9 cellular contexts compared by ENCODE assay signal in genomic region chr20:62376112-62377063, GRCh38. TPM values are rescaled to one million over a fixed set of nuclear protein-coding genes. Genes with fewer than 3 reads are reported as not detected.
DNase-seq lines count a peak whose midpoint lies in the region; ATAC-seq, FAIRE-seq and TF ChIP-seq lines count a peak whose summit lies in the region.
"Had no signal": no experiment of that assay in that cellular context is flagged by ENCODE, and none has a peak within 500 bp of the region (broad histone marks: within the 10 kb centered on the region; RNA-seq: fewer than 3 reads in every experiment).

No MANE protein-coding gene starts in this region.

- peak; percentile 97 for TF ChIP-seq CTCF in HepG2 (CRISPR knock-in tag; IDR thresholded peaks at IDR 0.05)
- peak; percentile 8 to 75 (median 47) for TF ChIP-seq CTCF in tibial nerve (IDR thresholded peaks at IDR 0.05)

- no peaks in the 10 kb centered on the region for H3K79me2 ChIP-seq in HepG2 (ENCODE audit: insufficient read depth, low read length)

- H3K9ac ChIP-seq in HepG2 (ENCODE audit: insufficient read depth, low read depth, low read length) = peak overlapping the region; percentile 68

- peak; percentile 99 for DNase-seq in NCI-H226
- DNase-seq in HepG2 (ENCODE audit: low spot score) = peak; percentile 92
- DNase-seq in tibial nerve (ENCODE audit: low spot score in 2 of 2) = no peak
- no peak for DNase-seq in NCI-H1436 treated with DMSO at 0.1 percent for 48 hours (lab: John Stamatoyannopoulos, UW)
- no peak for DNase-seq in CD1c-positive myeloid dendritic cell (ENCODE audit: extremely low spot score)

- intact Hi-C loops in HepG2 (cut with micrococcal nuclease; ENCODE audit: unreplicated experiment) = loop anchor here (1.0 to 10.0 kb wide), 4 partner anchors 8 to 418 kb away; partner anchors contain the start of genes ADRM1, MRGBP and OSBPL2

- peak overlapping the region; percentile 88 for H3K4me2 ChIP-seq in HepG2 (ENCODE audit: low read depth, low read length)

- H3K27me3 ChIP-seq in ectodermal cell (ENCODE audit: control insufficient read depth, insufficient read depth, low read length, poor library complexity, severe bottlenecking) (no peaks in the 10 kb centered on the region), HepG2 (ENCODE audit: control insufficient read depth in 1 of 2, insufficient read depth in 2 of 2, low read length in 2 of 2) (no peaks in the 10 kb centered on the region), tibial nerve (no peaks in the 10 kb centered on the region)

- no peak overlapping the region for H2AFZ ChIP-seq in HepG2 (ENCODE audit: low read length)

- H3K36me3 ChIP-seq in ectodermal cell (ENCODE audit: control insufficient read depth, insufficient read depth, low read length) (no peaks in the 10 kb centered on the region), HepG2 (replicated peaks in 1 of 2; ENCODE audit: control insufficient read depth in 1 of 2, insufficient read depth in 2 of 2, low read length in 2 of 2) (no peaks in the 10 kb centered on the region), tibial nerve (no peaks in the 10 kb centered on the region)

- TF ChIP-seq POLR2A in HepG2 (IDR thresholded peaks at IDR 0.05; ENCODE audit: insufficient read depth in 1 of 2, low read depth in 2 of 2, low read length in 2 of 2) = peak in 1 of 2 experiments; percentile 86; a peak in 2 of 4 replicates
- no peak for TF ChIP-seq POLR2A in tibial nerve (IDR thresholded peaks at IDR 0.05)

- ATAC-seq in HepG2 (peak; percentile 84), HG03175 (IDR thresholded peaks at IDR 0.05; ENCODE audit: unreplicated experiment) (no peak), HG03432 (IDR thresholded peaks at IDR 0.05; ENCODE audit: unreplicated experiment) (no peak)

- 54% methylated on average over 26 of the region's 26 CpGs for WGBS in ectodermal cell, 2 experiments
- 12% methylated on average over 19 of the region's 26 CpGs for WGBS in HepG2 (ENCODE audit: low lambda C conversion rate)
- 44 to 72% methylated on average over 12 to 18 of the region's 26 CpGs for WGBS in tibial nerve, 2 donors

- TF ChIP-seq EP300 in HepG2 (IDR thresholded peaks at IDR 0.05; ENCODE audit: low read depth in 2 of 2, low read length in 2 of 2) = no peak
- TF ChIP-seq EP300 in HepG2 (CRISPR knock-in tag; IDR thresholded peaks at IDR 0.05; ENCODE audit: borderline replicate concordance) = peak; percentile 59; the same call in 1 of the 2 replicates
- no peak for TF ChIP-seq EP300 in tibial nerve (IDR thresholded peaks at IDR 0.05)

- peak; percentile 94 for FAIRE-seq in HepG2 (lab: Jason Lieb, UNC)

- POLR2A ChIA-PET in HepG2 (lab: Yijun Ruan, JAX) = interaction anchor here (0.9 to 5.4 kb wide), 19 partner anchors 10 to 498 kb away, joined by 3 to 95 read pairs (median 5); partner anchors contain the start of genes ADRM1, LAMA5, MTG2 and PSMA7

- H3K4me3 ChIP-seq in ectodermal cell (ENCODE audit: insufficient read depth, low read depth, low read length) = no peak overlapping the region
- peak overlapping the region; percentile 47 to 71 (median 62) for H3K4me3 ChIP-seq in HepG2 (replicated peaks in 1 of 3; ENCODE audit: insufficient read depth in 1 of 3, low read depth in 2 of 3, low read length in 3 of 3)
- no peak overlapping the region for H3K4me3 ChIP-seq in tibial nerve

- CTCF ChIA-PET in HepG2 (lab: Yijun Ruan, JAX; ENCODE audit: low intra/inter-chr PET ratio, low total read pairs) = interaction anchor here (0.9 to 4.8 kb wide), 5 partner anchors 9 to 74 kb away, joined by 3 to 73 read pairs (median 3); partner anchors contain the start of genes ADRM1 and LAMA5

- H3K4me1 ChIP-seq in ectodermal cell (ENCODE audit: control insufficient read depth, insufficient read depth, low read length) (peaks cover 25% of the 10 kb centered on the region), HepG2 (ENCODE audit: insufficient read depth, low read length) (peaks cover 60% of the 10 kb centered on the region), tibial nerve (peaks cover 0 to 60% (median 21%) of the 10 kb centered on the region in 4 donors)

- no TSS peak for BruUV-seq in HepG2 (replicated peaks; lab: Mats Ljungman, UMichigan)

- H4K20me1 ChIP-seq in HepG2 (ENCODE audit: insufficient read depth, low read length) = no peaks in the 10 kb centered on the region

- H3K9me3 ChIP-seq in ectodermal cell (ENCODE audit: control insufficient read depth, low read length) (no peaks in the 10 kb centered on the region), HepG2 (ENCODE audit: low read length) (no peaks in the 10 kb centered on the region), tibial nerve (no peaks in the 10 kb centered on the region)

- TF ChIP-seq RAD21 in HepG2 (CRISPR knock-in tag; IDR thresholded peaks at IDR 0.05) = peak; percentile 99

- in situ Hi-C loops in HepG2 (cut with HindIII; ENCODE audit: extremely low pct_ligation_motif_present, low pct_unique_long_range_greater_than_20kb) = no loop called here

- H3K27ac ChIP-seq in ectodermal cell (ENCODE audit: insufficient read depth, low read depth, low read length, poor library complexity, severe bottlenecking) = peak overlapping the region; percentile 55
- peak overlapping the region; percentile 63 for H3K27ac ChIP-seq in HepG2 (ENCODE audit: extremely low read length, insufficient read depth, low read length)
- peak overlapping the region; percentile 1 to 82 (median 48) for H3K27ac ChIP-seq in tibial nerve

RNA-seq across cellular contexts. Expression of gene LAMA5, which starts 9.3 kb away (rescaled TPM):
- polyA plus RNA-seq in ectodermal cell (2013, experiment 1 of 4) = 96.0 TPM
- polyA plus RNA-seq in ectodermal cell (2013, experiment 2 of 4) = 127 TPM
- 107 TPM for polyA plus RNA-seq in ectodermal cell (2013, experiment 3 of 4)
- 127 TPM for polyA plus RNA-seq in ectodermal cell (2013, experiment 4 of 4)
- total RNA-seq in HepG2 (2016; rRNA removed; fragmentation: Illumina TruSeq; extraction: Trizol) (28.5 and 44.7 TPM in 2 replicates), tibial nerve (100 to 1,000 TPM in 3 of 4 donors, 10 to 100 TPM in 1; 95.2 to 230 (median 139) TPM)
- total RNA-seq in HepG2 (2016; cell fraction: cytosol; rRNA removed; fragmentation: Illumina TruSeq; extraction: Trizol; ENCODE audit: low read depth) = 32.2 and 40.1 TPM in 2 replicates
- 24.0 and 53.5 TPM in 2 replicates for total RNA-seq in HepG2 (2016; cell fraction: insoluble cytoplasmic fraction; rRNA removed; fragmentation: Illumina TruSeq; extraction: Trizol)
- 23.5 and 24.2 TPM in 2 replicates for total RNA-seq in HepG2 (2016; cell fraction: membrane; rRNA removed; fragmentation: Illumina TruSeq; extraction: Trizol)
- 108 and 131 TPM in 2 replicates for total RNA-seq in HepG2 (2016; cell fraction: nucleus; rRNA removed; fragmentation: Illumina TruSeq; extraction: Trizol)
- 21.0 and 22.7 TPM in 2 replicates for polyA plus RNA-seq in HepG2 (2011; rRNA removed)
- polyA plus RNA-seq in HepG2 (2011; cell fraction: cytosol; rRNA removed) = 9.5 and 17.6 TPM in 2 replicates
- polyA plus RNA-seq in HepG2 (2011; cell fraction: nucleus; rRNA removed) = 504 and 754 TPM in 2 replicates
- polyA plus RNA-seq in HepG2 (2012) = 96.2 and 135 TPM in 2 replicates
- 12.5 and 12.7 TPM in 2 replicates for polyA plus RNA-seq in HepG2 (2016; cell fraction: cytosol; fragmentation: Illumina TruSeq; extraction: Trizol; ENCODE audit: low read depth)
- polyA plus RNA-seq in HepG2 (2016; cell fraction: insoluble cytoplasmic fraction; fragmentation: Illumina TruSeq; extraction: Trizol; ENCODE audit: low read depth) = 34.3 and 49.3 TPM in 2 replicates
- polyA plus RNA-seq in HepG2 (2016; cell fraction: membrane; fragmentation: Illumina TruSeq; extraction: Trizol; ENCODE audit: low read depth) = 14.2 and 17.2 TPM in 2 replicates
- 598 and 620 TPM in 2 replicates for polyA plus RNA-seq in HepG2 (2016; cell fraction: nucleus; fragmentation: Illumina TruSeq; extraction: Trizol; ENCODE audit: insufficient read depth, low read depth)
- 26.2 and 35.7 TPM in 2 replicates for polyA minus RNA-seq in HepG2 (2011; rRNA and poly(A)+ RNA removed; ENCODE audit: low replicate concordance)
- polyA minus RNA-seq in HepG2 (2011; cell fraction: cytosol; rRNA and poly(A)+ RNA removed) = 23.2 and 27.1 TPM in 2 replicates
- 70.0 and 71.2 TPM in 2 replicates for polyA minus RNA-seq in HepG2 (2011; cell fraction: nucleus; rRNA and poly(A)+ RNA removed)

RNA-seq across cellular contexts. Expression of gene RPS21, which starts 10.5 kb away (rescaled TPM):
- polyA plus RNA-seq in ectodermal cell (2013, experiment 1 of 4) = 1,350 TPM
- 1,366 TPM for polyA plus RNA-seq in ectodermal cell (2013, experiment 2 of 4)
- polyA plus RNA-seq in ectodermal cell (2013, experiment 3 of 4) = 1,305 TPM
- polyA plus RNA-seq in ectodermal cell (2013, experiment 4 of 4) = 1,498 TPM
- total RNA-seq in HepG2 (2016; rRNA removed; fragmentation: Illumina TruSeq; extraction: Trizol) = 2,584 and 2,647 TPM in 2 replicates
- total RNA-seq in HepG2 (2016; cell fraction: cytosol; rRNA removed; fragmentation: Illumina TruSeq; extraction: Trizol; ENCODE audit: low read depth) = 3,497 and 3,511 TPM in 2 replicates
- total RNA-seq in HepG2 (2016; cell fraction: insoluble cytoplasmic fraction; rRNA removed; fragmentation: Illumina TruSeq; extraction: Trizol) = 2,606 and 2,768 TPM in 2 replicates
- 4,939 and 5,761 TPM in 2 replicates for total RNA-seq in HepG2 (2016; cell fraction: membrane; rRNA removed; fragmentation: Illumina TruSeq; extraction: Trizol)
- total RNA-seq in HepG2 (2016; cell fraction: nucleus; rRNA removed; fragmentation: Illumina TruSeq; extraction: Trizol) = 1,156 and 1,166 TPM in 2 replicates
- polyA plus RNA-seq in HepG2 (2011; rRNA removed) = 9,925 and 11,063 TPM in 2 replicates
- 11,031 and 15,081 TPM in 2 replicates for polyA plus RNA-seq in HepG2 (2011; cell fraction: cytosol; rRNA removed)
- 5,156 and 5,267 TPM in 2 replicates for polyA plus RNA-seq in HepG2 (2011; cell fraction: nucleus; rRNA removed)
- polyA plus RNA-seq in HepG2 (2012) = 6,658 and 8,852 TPM in 2 replicates
- polyA plus RNA-seq in HepG2 (2016; cell fraction: cytosol; fragmentation: Illumina TruSeq; extraction: Trizol; ENCODE audit: low read depth) = 5,362 and 5,590 TPM in 2 replicates
- 3,197 and 3,428 TPM in 2 replicates for polyA plus RNA-seq in HepG2 (2016; cell fraction: insoluble cytoplasmic fraction; fragmentation: Illumina TruSeq; extraction: Trizol; ENCODE audit: low read depth)
- 5,998 and 6,820 TPM in 2 replicates for polyA plus RNA-seq in HepG2 (2016; cell fraction: membrane; fragmentation: Illumina TruSeq; extraction: Trizol; ENCODE audit: low read depth)
- polyA plus RNA-seq in HepG2 (2016; cell fraction: nucleus; fragmentation: Illumina TruSeq; extraction: Trizol; ENCODE audit: insufficient read depth, low read depth) = 2,753 and 2,989 TPM in 2 replicates
- polyA minus RNA-seq in HepG2 (2011; rRNA and poly(A)+ RNA removed; ENCODE audit: low replicate concordance) = 2,340 and 3,999 TPM in 2 replicates
- polyA minus RNA-seq in HepG2 (2011; cell fraction: cytosol; rRNA and poly(A)+ RNA removed) = 1,154 and 1,167 TPM in 2 replicates
- 809 and 896 TPM in 2 replicates for polyA minus RNA-seq in HepG2 (2011; cell fraction: nucleus; rRNA and poly(A)+ RNA removed)
- 1,000 to 10,000 TPM; 1,371 to 3,195 (median 1,826) TPM for total RNA-seq in tibial nerve

RNA-seq across cellular contexts. Expression of gene CABLES2, which starts 30.7 kb away (rescaled TPM):
- polyA plus RNA-seq in ectodermal cell (2013, experiment 1 of 4) = 16.1 TPM
- 17.2 TPM for polyA plus RNA-seq in ectodermal cell (2013, experiment 2 of 4)
- 12.4 TPM for polyA plus RNA-seq in ectodermal cell (2013, experiment 3 of 4)
- 13.5 TPM for polyA plus RNA-seq in ectodermal cell (2013, experiment 4 of 4)
- total RNA-seq in HepG2 (2016; rRNA removed; fragmentation: Illumina TruSeq; extraction: Trizol) = 9.7 and 10.2 TPM in 2 replicates
- 3.4 and 4.0 TPM in 2 replicates for total RNA-seq in HepG2 (2016; cell fraction: cytosol; rRNA removed; fragmentation: Illumina TruSeq; extraction: Trizol; ENCODE audit: low read depth)
- total RNA-seq in HepG2 (2016; cell fraction: insoluble cytoplasmic fraction; rRNA removed; fragmentation: Illumina TruSeq; extraction: Trizol) = 9.2 and 9.3 TPM in 2 replicates
- total RNA-seq in HepG2 (2016; cell fraction: membrane; rRNA removed; fragmentation: Illumina TruSeq; extraction: Trizol) = 13.2 and 14.3 TPM in 2 replicates
- 5.6 and 7.3 TPM in 2 replicates for total RNA-seq in HepG2 (2016; cell fraction: nucleus; rRNA removed; fragmentation: Illumina TruSeq; extraction: Trizol)
- 5.2 and 5.9 TPM in 2 replicates for polyA plus RNA-seq in HepG2 (2011; rRNA removed)
- 4.8 and 5.4 TPM in 2 replicates for polyA plus RNA-seq in HepG2 (2011; cell fraction: cytosol; rRNA removed)
- polyA plus RNA-seq in HepG2 (2011; cell fraction: nucleus; rRNA removed) = 6.8 and 7.6 TPM in 2 replicates
- 4.7 and 5.4 TPM in 2 replicates for polyA plus RNA-seq in HepG2 (2012)
- 7.5 and 8.3 TPM in 2 replicates for polyA plus RNA-seq in HepG2 (2016; cell fraction: cytosol; fragmentation: Illumina TruSeq; extraction: Trizol; ENCODE audit: low read depth)
- 20.6 and 26.7 TPM in 2 replicates for polyA plus RNA-seq in HepG2 (2016; cell fraction: insoluble cytoplasmic fraction; fragmentation: Illumina TruSeq; extraction: Trizol; ENCODE audit: low read depth)
- 20.0 and 22.1 TPM in 2 replicates for polyA plus RNA-seq in HepG2 (2016; cell fraction: membrane; fragmentation: Illumina TruSeq; extraction: Trizol; ENCODE audit: low read depth)
- polyA plus RNA-seq in HepG2 (2016; cell fraction: nucleus; fragmentation: Illumina TruSeq; extraction: Trizol; ENCODE audit: insufficient read depth, low read depth) = 18.8 and 19.3 TPM in 2 replicates
- 5.3 and 6.3 TPM in 2 replicates for polyA minus RNA-seq in HepG2 (2011; rRNA and poly(A)+ RNA removed; ENCODE audit: low replicate concordance)
- 4.9 and 6.3 TPM in 2 replicates for polyA minus RNA-seq in HepG2 (2011; cell fraction: cytosol; rRNA and poly(A)+ RNA removed)
- polyA minus RNA-seq in HepG2 (2011; cell fraction: nucleus; rRNA and poly(A)+ RNA removed) = 4.8 and 5.2 TPM in 2 replicates
- 1 to 10 TPM; 1.1 to 9.9 (median 6.2) TPM for total RNA-seq in tibial nerve

RNA-seq across cellular contexts. Expression of gene RBBP8NL, which starts 51.0 kb away (rescaled TPM):
- polyA plus RNA-seq in ectodermal cell (2013, experiment 1 of 4) = not detected
- not detected for polyA plus RNA-seq in ectodermal cell (2013, experiment 2 of 4)
- polyA plus RNA-seq in ectodermal cell (2013, experiment 3 of 4) = not detected
- not detected for polyA plus RNA-seq in ectodermal cell (2013, experiment 4 of 4)
- total RNA-seq in HepG2 (2016; rRNA removed; fragmentation: Illumina TruSeq; extraction: Trizol) = 0.46 and 0.86 TPM in 2 replicates
- 0.30 and 0.62 TPM in 2 replicates for total RNA-seq in HepG2 (2016; cell fraction: cytosol; rRNA removed; fragmentation: Illumina TruSeq; extraction: Trizol; ENCODE audit: low read depth)
- total RNA-seq in HepG2 (2016; cell fraction: insoluble cytoplasmic fraction; rRNA removed; fragmentation: Illumina TruSeq; extraction: Trizol) = 0.65 and 0.76 TPM in 2 replicates
- total RNA-seq in HepG2 (2016; cell fraction: membrane; rRNA removed; fragmentation: Illumina TruSeq; extraction: Trizol) = 0.52 and 0.65 TPM in 2 replicates
- 0.78 and 0.81 TPM in 2 replicates for total RNA-seq in HepG2 (2016; cell fraction: nucleus; rRNA removed; fragmentation: Illumina TruSeq; extraction: Trizol)
- 0.69 and 0.82 TPM in 2 replicates for polyA plus RNA-seq in HepG2 (2011; rRNA removed)
- polyA plus RNA-seq in HepG2 (2011; cell fraction: cytosol; rRNA removed) = 0.46 and 0.94 TPM in 2 replicates
- 1.1 and 1.2 TPM in 2 replicates for polyA plus RNA-seq in HepG2 (2011; cell fraction: nucleus; rRNA removed)
- polyA plus RNA-seq in HepG2 (2012) = 0.24 and 0.42 TPM in 2 replicates
- polyA plus RNA-seq in HepG2 (2016; cell fraction: cytosol; fragmentation: Illumina TruSeq; extraction: Trizol; ENCODE audit: low read depth) = 0.52 and 0.54 TPM in 2 replicates
- polyA plus RNA-seq in HepG2 (2016; cell fraction: insoluble cytoplasmic fraction; fragmentation: Illumina TruSeq; extraction: Trizol; ENCODE audit: low read depth) = 0.67 and 0.91 TPM in 2 replicates
- polyA plus RNA-seq in HepG2 (2016; cell fraction: membrane; fragmentation: Illumina TruSeq; extraction: Trizol; ENCODE audit: low read depth) = 0.51 and 0.60 TPM in 2 replicates
- 0.97 and 1.1 TPM in 2 replicates for polyA plus RNA-seq in HepG2 (2016; cell fraction: nucleus; fragmentation: Illumina TruSeq; extraction: Trizol; ENCODE audit: insufficient read depth, low read depth)
- polyA minus RNA-seq in HepG2 (2011; rRNA and poly(A)+ RNA removed; ENCODE audit: low replicate concordance) = 0.40 TPM in 1 of 2 replicates, not detected in the other
- 0.40 TPM in 1 of 2 replicates, not detected in the other for polyA minus RNA-seq in HepG2 (2011; cell fraction: cytosol; rRNA and poly(A)+ RNA removed)
- polyA minus RNA-seq in HepG2 (2011; cell fraction: nucleus; rRNA and poly(A)+ RNA removed) = 0.26 and 0.75 TPM in 2 replicates
- total RNA-seq in tibial nerve = not detected
- total RNA-seq: activated T-helper 1 cell treated with anti-CD3 and anti-CD28 coated beads, Interleukin-12 subunit alpha, Interleukin-12 subunit beta, Interleukin-2, Interleukin-4 antibody, amounts not matched to agents 30 ng/mL and 10 ng/mL and 1 ng/mL, durations not matched to agents 14 hours and 24 hours and 36 hours had no signal

Comparison
In these comparisons a context has a peak if more than half of its experiments do, and no peak if none do; other contexts are left out.
1. DNase-seq: peak in NCI-H226 (single experiment) and HepG2 (single experiment); none in tibial nerve (0 of 2), NCI-H1436 treated with DMSO at 0.1 percent for 48 hours (single experiment) and CD1c-positive myeloid dendritic cell (single experiment).
2. H3K4me3 ChIP-seq: peak in HepG2 (3 of 3); none in ectodermal cell (single experiment) and tibial nerve (0 of 4).
3. Peak in every context shown above with its lines, with median percentiles within 50 percentile points of each other: H3K27ac ChIP-seq.